Comparison of ENCODE assay signal across 8 cellular contexts in the genomic region with DNA sequence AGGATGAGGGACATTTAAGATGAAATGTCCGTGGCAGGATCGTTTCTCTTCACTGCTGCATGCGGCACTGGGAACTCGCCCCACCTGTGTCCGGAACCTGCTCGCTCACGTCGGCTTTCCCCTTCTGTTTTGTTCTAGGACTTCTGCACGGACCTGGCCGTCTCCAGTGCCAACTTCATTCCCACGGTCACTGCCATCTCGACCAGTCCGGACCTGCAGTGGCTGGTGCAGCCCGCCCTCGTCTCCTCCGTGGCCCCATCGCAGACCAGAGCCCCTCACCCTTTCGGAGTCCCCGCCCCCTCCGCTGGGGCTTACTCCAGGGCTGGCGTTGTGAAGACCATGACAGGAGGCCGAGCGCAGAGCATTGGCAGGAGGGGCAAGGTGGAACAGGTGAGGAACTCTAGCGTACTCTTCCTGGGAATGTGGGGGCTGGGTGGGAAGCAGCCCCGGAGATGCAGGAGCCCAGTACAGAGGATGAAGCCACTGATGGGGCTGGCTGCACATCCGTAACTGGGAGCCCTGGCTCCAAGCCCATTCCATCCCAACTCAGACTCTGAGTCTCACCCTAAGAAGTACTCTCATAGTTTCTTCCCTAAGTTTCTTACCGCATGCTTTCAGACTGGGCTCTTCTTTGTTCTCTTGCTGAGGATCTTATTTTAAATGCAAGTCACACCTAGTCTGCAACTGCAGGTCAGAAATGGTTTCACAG. TPM values are rescaled to one million over a fixed set of nuclear protein-coding genes. Genes with fewer than 3 reads are reported as not detected.
A peak's percentile ranks its signal among the peaks of the same experiment; 100 is the strongest.
DNase-seq lines count a peak whose midpoint lies in the region; ATAC-seq, FAIRE-seq and TF ChIP-seq lines count a peak whose summit lies in the region.

No MANE protein-coding gene starts in this region.

- no peak for TF ChIP-seq EP300 in stomach (IDR thresholded peaks at IDR 0.05)

- no peaks in the 10 kb centered on the region for H3K9me3 Mint-ChIP-seq in activated CD4-positive, alpha-beta T cell treated with anti-CD3 and anti-CD28 coated beads for 36 hours (ENCODE audit: low read depth)

- H3K27ac ChIP-seq in keratinocyte (ENCODE audit: control insufficient read depth, insufficient read depth, low read length), result peak overlapping the region; percentile 97
- peak overlapping the region; percentile 66 to 97 (median 97) for H3K27ac ChIP-seq in stomach

- peaks cover 12% of the 10 kb centered on the region for H3K79me2 ChIP-seq in keratinocyte (ENCODE audit: control insufficient read depth, insufficient read depth, low read length)

- H3K9me3 ChIP-seq in keratinocyte (ENCODE audit: control insufficient read depth, low read depth, low read length), result no peaks in the 10 kb centered on the region
- H3K9me3 ChIP-seq in stomach, result no peaks in the 10 kb centered on the region

- H3K27me3 ChIP-seq in keratinocyte (ENCODE audit: control insufficient read depth, extremely low read depth, insufficient read depth, low read length), result no peaks in the 10 kb centered on the region
- H3K27me3 ChIP-seq in stomach, result no peaks in the 10 kb centered on the region

- H2AFZ ChIP-seq in keratinocyte (ENCODE audit: control insufficient read depth, low read length), result no peak overlapping the region

- H3K4me3 ChIP-seq in astrocyte of the spinal cord (ENCODE audit: low read depth, low read length), result peak overlapping the region; percentile 68
- H3K4me3 ChIP-seq in keratinocyte (ENCODE audit: control insufficient read depth in 2 of 3, extremely low read depth in 1 of 3, insufficient read depth in 2 of 3, low read depth in 1 of 3, low read length in 3 of 3), result peak overlapping the region; percentile 74 to 90 (median 88)
- peak overlapping the region; percentile 65 to 93 (median 72) for H3K4me3 ChIP-seq in stomach

- intact Hi-C loops in activated CD4-positive, alpha-beta T cell treated with anti-CD3 and anti-CD28 coated beads for 36 hours (cut with DNase I, micrococcal nuclease), result loop anchor here (2.0 to 10.0 kb wide), 2 partner anchors 15 to 515 kb away; a partner anchor contains a TSS
- intact Hi-C loops in stomach (cut with DNase I; ENCODE audit: low total_unique reads), result no loop called here

- no peak overlapping the region for H3K27ac Mint-ChIP-seq in activated CD4-positive, alpha-beta T cell treated with anti-CD3 and anti-CD28 coated beads for 36 hours

- H3K4me1 Mint-ChIP-seq in activated CD4-positive, alpha-beta T cell treated with anti-CD3 and anti-CD28 coated beads for 36 hours, result peaks cover 33% of the 10 kb centered on the region

- in situ Hi-C loops in astrocyte of the spinal cord (cut with HindIII; ENCODE audit: low sequenced_read_pairs), result no loop called here

- TF ChIP-seq POLR2A in stomach (IDR thresholded peaks at IDR 0.05), result peak in 1 of 4 donors; percentile 3

- H3K4me1 ChIP-seq in keratinocyte (ENCODE audit: control insufficient read depth, extremely low read depth, insufficient read depth, low read length), result peaks cover 31% of the 10 kb centered on the region
- peaks cover 27 to 65% (median 54%) of the 10 kb centered on the region in 4 donors for H3K4me1 ChIP-seq in stomach

- dilution Hi-C loops in keratinocyte (cut with MboI; ENCODE audit: extremely low pct_ligation_motif_present, low sequenced_read_pairs), result no loop called here

- peak overlapping the region; percentile 92 for H3K9ac ChIP-seq in keratinocyte (ENCODE audit: control insufficient read depth, extremely low read depth, insufficient read depth, low read length)

- H3K9me1 ChIP-seq in keratinocyte (ENCODE audit: control insufficient read depth, extremely low read depth, insufficient read depth, low read length), result peaks cover 2% of the 10 kb centered on the region

- ATAC-seq in activated CD4-positive, alpha-beta T cell treated with anti-CD3 and anti-CD28 coated beads for 36 hours, result no peak
- no peak for ATAC-seq in HG02623 (IDR thresholded peaks at IDR 0.05; ENCODE audit: unreplicated experiment)
- ATAC-seq in HG03039 (IDR thresholded peaks at IDR 0.05; ENCODE audit: unreplicated experiment), result no peak
- no peak for ATAC-seq in HG03378 (IDR thresholded peaks at IDR 0.05; ENCODE audit: unreplicated experiment)

- peak overlapping the region; percentile 79 for H3K4me2 ChIP-seq in keratinocyte (ENCODE audit: control insufficient read depth, extremely low read depth, insufficient read depth, low read depth, low read length)

- H3K27me3 Mint-ChIP-seq in activated CD4-positive, alpha-beta T cell treated with anti-CD3 and anti-CD28 coated beads for 36 hours, result peaks cover 15% of the 10 kb centered on the region

- TF ChIP-seq CTCF in astrocyte of the spinal cord (IDR thresholded peaks at IDR 0.05; ENCODE audit: low read depth, low read length) (no peak), keratinocyte (optimal IDR thresholded peaks at IDR 0.05 in 1 of 3, IDR thresholded peaks at IDR 0.05 in 1 of 3, conservative IDR thresholded peaks at IDR 0.05 in 1 of 3; ENCODE audit: extremely low read depth in 1 of 3, insufficient read depth in 2 of 3, low read length in 3 of 3) (no peak), stomach (IDR thresholded peaks at IDR 0.05) (no peak)

- peaks cover 23% of the 10 kb centered on the region for H4K20me1 ChIP-seq in keratinocyte (ENCODE audit: control insufficient read depth, extremely low read depth, insufficient read depth, low read length)

- POLR2A ChIA-PET in activated CD4-positive, alpha-beta T cell treated with anti-CD3 and anti-CD28 coated beads for 36 hours (lab: Charles Lee), result interaction anchor here (0.6 to 2.0 kb wide), 4 partner anchors 14 to 104 kb away, joined by 3 to 6 read pairs (median 4); no protein-coding TSS in a partner anchor

- 5 to 10% (median 6%) methylated on average over 25 to 27 of the region's 27 CpGs for WGBS in stomach, 5 donors

- CTCF ChIA-PET in activated CD4-positive, alpha-beta T cell treated with anti-CD3 and anti-CD28 coated beads for 36 hours (lab: Charles Lee), result interaction anchor here (3.6 to 6.6 kb wide), 2 partner anchors 11 to 15 kb away, joined by 18 to 35 read pairs; no protein-coding TSS in a partner anchor

- no peak for DNase-seq in activated CD4-positive, alpha-beta T cell treated with anti-CD3 and anti-CD28 coated beads for 36 hours
- DNase-seq in activated CD4-positive, alpha-beta T cell treated with anti-CD3 and anti-CD28 coated beads for 1 hour, result no peak
- peak; percentile 34 for DNase-seq in astrocyte of the spinal cord (ENCODE audit: low read depth, low spot score)
- no peak for DNase-seq in keratinocyte (ENCODE audit: low read depth, low spot score)
- no peak for DNase-seq in stomach

- H3K36me3 ChIP-seq in keratinocyte (ENCODE audit: control insufficient read depth in 2 of 2, extremely low read depth in 1 of 2, insufficient read depth in 2 of 2, low read length in 2 of 2) (peaks cover 9 to 19% of the 10 kb centered on the region in 2 experiments), stomach (peaks cover 12 to 24% (median 20%) of the 10 kb centered on the region in 4 donors)

- H3K36me3 Mint-ChIP-seq in activated CD4-positive, alpha-beta T cell treated with anti-CD3 and anti-CD28 coated beads for 36 hours (ENCODE audit: low read depth), result peaks cover 33% of the 10 kb centered on the region

- H3K4me3 Mint-ChIP-seq in activated CD4-positive, alpha-beta T cell treated with anti-CD3 and anti-CD28 coated beads for 36 hours, result peak overlapping the region; percentile 85

- no peak for FAIRE-seq in keratinocyte (lab: Jason Lieb, UNC)

RNA-seq across cellular contexts. Expression of a gene that starts 1.3 kb away (rescaled TPM):
- total RNA-seq in activated CD4-positive, alpha-beta T cell treated with anti-CD3 and anti-CD28 coated beads for 36 hours, result 10 to 100 TPM; 16.0 to 21.1 TPM
- polyA plus RNA-seq in keratinocyte (29.2 to 141 TPM (median 121 TPM) in 3 replicates), stomach (10 to 100 TPM; 62.2 to 82.0 (median 77.1) TPM)
- 203 TPM for polyA plus RNA-seq in keratinocyte (2011; ENCODE audit: low read depth)
- polyA plus RNA-seq in keratinocyte (2011; cell fraction: cytosol; rRNA removed), result 59.7 and 69.9 TPM in 2 replicates
- 468 and 530 TPM in 2 replicates for polyA plus RNA-seq in keratinocyte (2011; cell fraction: nucleus; rRNA removed)
- 11.9 and 76.3 TPM in 2 replicates for polyA plus RNA-seq in keratinocyte (2012; ENCODE audit: low replicate concordance)
- 33.5 to 179 TPM (median 146 TPM) in 3 replicates for polyA minus RNA-seq in keratinocyte
- polyA minus RNA-seq in keratinocyte (2011; cell fraction: cytosol; rRNA and poly(A)+ RNA removed), result 174 TPM
- polyA minus RNA-seq in keratinocyte (2011; cell fraction: nucleus; rRNA and poly(A)+ RNA removed), result 415 and 474 TPM in 2 replicates
- total RNA-seq in stomach, result 1,000 to 10,000 TPM in 1 of 5 donors, 100 to 1,000 TPM in 4; 134 to 1,274 (median 649) TPM

Comparison
In these comparisons a context has a peak if more than half of its experiments do, and no peak if none do; other contexts are left out.
1. RNA of a gene that starts 1.3 kb away (total RNA-seq): 134 to 1,274 TPM in stomach; 16.0 to 21.1 TPM in activated CD4-positive, alpha-beta T cell treated with anti-CD3 and anti-CD28 coated beads for 36 hours; every median in the first group is over 4 times any median in the second.
2. Peak in every context shown above with its lines, with median percentiles within 50 percentile points of each other: H3K4me3 ChIP-seq.